ENCODE assay signal across 8 cellular contexts in genomic region chr2:86442642-86443005, GRCh38. TPM values are rescaled to one million over a fixed set of nuclear protein-coding genes. Genes with fewer than 3 reads are reported as not detected.
A peak's percentile ranks its signal among the peaks of the same experiment; 100 is the strongest.
DNase-seq lines count a peak whose midpoint lies in the region; ATAC-seq and TF ChIP-seq lines count a peak whose summit lies in the region.

No MANE protein-coding gene starts in this region.

- DNase-seq in CD4-positive, CD25-positive, alpha-beta regulatory T cell = peak; percentile 71 to 92 (median 77)
- DNase-seq in OCI-LY7 (ENCODE audit: low spot score) = peak; percentile 85
- peak; percentile 64 for DNase-seq in activated T-cell treated with anti-CD3 and anti-CD28 coated beads, Interleukin-2, amount 50 U/mL, for 1 hour
- DNase-seq in stimulated activated CD8-positive, alpha-beta memory T cell treated with anti-CD3 and anti-CD28 coated beads, Interleukin-7, amount 100 ng/mL, for 1 hour (ENCODE audit: low read depth in 2 of 2) = peak; percentile 20 to 35

- no peak for TF ChIP-seq CTCF in OCI-LY7 (conservative IDR thresholded peaks at IDR 0.05; ENCODE audit: low read length)

- ATAC-seq in CD4-positive, CD25-positive, alpha-beta regulatory T cell (ENCODE audit: low read depth in 2 of 2) = peak; percentile 30 to 43
- ATAC-seq in GM19438 (IDR thresholded peaks at IDR 0.05; ENCODE audit: low read depth, unreplicated experiment) (peak; percentile 65), HG03565 (IDR thresholded peaks at IDR 0.05; ENCODE audit: unreplicated experiment) (peak; percentile 60)

- BruUV-seq in OCI-LY7 (replicated peaks; lab: Mats Ljungman, UMichigan) = no TSS peak

- H3K4me1 Mint-ChIP-seq in CD4-positive, CD25-positive, alpha-beta regulatory T cell = peaks cover 32 to 65% (median 49%) of the 10 kb centered on the region in 4 donors

- H3K9me3 ChIP-seq in CD4-positive, CD25-positive, alpha-beta regulatory T cell (ENCODE audit: control insufficient read depth in 2 of 2, low read length in 2 of 2) = peaks cover 26 to 28% of the 10 kb centered on the region in 2 experiments
- H3K9me3 ChIP-seq in OCI-LY7 (ENCODE audit: low read length) = peaks cover 28% of the 10 kb centered on the region
- H3K9me3 ChIP-seq in esophagus (ENCODE audit: control insufficient read depth in 2 of 2, insufficient read depth in 1 of 2, low read depth in 1 of 2, low read length in 1 of 2) = no peaks in the 10 kb centered on the region
- H3K9me3 ChIP-seq in mucosa of stomach (ENCODE audit: control insufficient read depth, low read length) = peaks cover 9% of the 10 kb centered on the region

- H3K9ac ChIP-seq in mucosa of stomach (ENCODE audit: low read length) = peak overlapping the region; percentile 72

- H3K4me3 ChIP-seq in CD4-positive, CD25-positive, alpha-beta regulatory T cell (ENCODE audit: low read depth, low read length) = peak overlapping the region; percentile 97
- peak overlapping the region; percentile 82 for H3K4me3 ChIP-seq in OCI-LY7 (ENCODE audit: low read depth, low read length, poor library complexity, severe bottlenecking)
- H3K4me3 ChIP-seq in esophagus (ENCODE audit: low read depth in 1 of 2, low read length in 2 of 2) = peak overlapping the region; percentile 35 to 79
- H3K4me3 ChIP-seq in mucosa of stomach (ENCODE audit: low read length) = peak overlapping the region; percentile 92

- H3K27ac ChIP-seq in CD4-positive, CD25-positive, alpha-beta regulatory T cell (ENCODE audit: insufficient read depth, low read length, poor library complexity, severe bottlenecking) = peak overlapping the region; percentile 89
- H3K27ac ChIP-seq in OCI-LY7 (ENCODE audit: low read depth, low read length, poor library complexity, severe bottlenecking) (peak overlapping the region; percentile 91), esophagus (ENCODE audit: low read depth in 2 of 2, low read length in 1 of 2) (peak overlapping the region; percentile 99 to 100)

- peak overlapping the region; percentile 98 for H3K4me2 ChIP-seq in OCI-LY7 (ENCODE audit: low read length)

- H3K4me3 Mint-ChIP-seq in CD4-positive, CD25-positive, alpha-beta regulatory T cell = peak overlapping the region; percentile 94 to 99 (median 98)

- peaks cover 14% of the 10 kb centered on the region for H3K27me3 Mint-ChIP-seq in CD4-positive, CD25-positive, alpha-beta regulatory T cell

- peak overlapping the region; percentile 76 for H2AFZ ChIP-seq in OCI-LY7 (ENCODE audit: low read length)

- POLR2A ChIA-PET in OCI-LY7 (lab: Charles Lee) = interaction anchor here (0.6 to 3.1 kb wide), 8 partner anchors 25 to 337 kb away, joined by 3 to 11 read pairs (median 4); partner anchors contain the start of genes POLR1A and PTCD3

- peaks cover 51% of the 10 kb centered on the region; the same call in 1 of the 2 replicates for H3K79me2 ChIP-seq in OCI-LY7 (ENCODE audit: insufficient read depth, low read depth, low read length)

- H3K27me3 ChIP-seq in CD4-positive, CD25-positive, alpha-beta regulatory T cell (ENCODE audit: control insufficient read depth, insufficient read depth, low read length) = no peaks in the 10 kb centered on the region
- no peaks in the 10 kb centered on the region for H3K27me3 ChIP-seq in esophagus (ENCODE audit: control insufficient read depth in 1 of 2, insufficient read depth in 2 of 2, low read length in 2 of 2)
- H3K27me3 ChIP-seq in mucosa of stomach (ENCODE audit: control insufficient read depth, insufficient read depth, low read length) = no peaks in the 10 kb centered on the region

- no peaks in the 10 kb centered on the region for H3K9me2 ChIP-seq in OCI-LY7 (ENCODE audit: insufficient read depth, low read length)

- peaks cover 26% of the 10 kb centered on the region for H3K36me3 Mint-ChIP-seq in CD4-positive, CD25-positive, alpha-beta regulatory T cell

- CTCF ChIA-PET in OCI-LY7 (lab: Charles Lee; ENCODE audit: unreplicated experiment) = interaction anchor here (0.6 kb wide), 1 partner anchor 221 kb away, joined by 3 read pairs; no protein-coding TSS in a partner anchor

- intact Hi-C loops in OCI-LY7 (cut with micrococcal nuclease; ENCODE audit: unreplicated experiment) = loop anchor here (1.0 to 10.0 kb wide), 3 partner anchors 180 to 335 kb away; partner anchors contain the start of genes POLR1A and PTCD3

- peaks cover 56% of the 10 kb centered on the region for H3K4me1 ChIP-seq in CD4-positive, CD25-positive, alpha-beta regulatory T cell (ENCODE audit: control insufficient read depth, insufficient read depth, low read length, poor library complexity, severe bottlenecking)
- H3K4me1 ChIP-seq in OCI-LY7 (ENCODE audit: insufficient read depth, low read length, poor library complexity, severe bottlenecking) (peaks cover 20% of the 10 kb centered on the region), esophagus (ENCODE audit: control insufficient read depth in 2 of 2, insufficient read depth in 2 of 2, low read length in 1 of 2) (peaks cover 3 to 5% of the 10 kb centered on the region in 2 donors), mucosa of stomach (ENCODE audit: control insufficient read depth, insufficient read depth, low read length) (peaks cover 12% of the 10 kb centered on the region)

- H3K27ac Mint-ChIP-seq in CD4-positive, CD25-positive, alpha-beta regulatory T cell = peak overlapping the region; percentile 91 to 96 (median 95)

- H3K36me3 ChIP-seq in CD4-positive, CD25-positive, alpha-beta regulatory T cell (ENCODE audit: control insufficient read depth, insufficient read depth, low read length) = peaks cover 13% of the 10 kb centered on the region
- H3K36me3 ChIP-seq in OCI-LY7 (ENCODE audit: insufficient read depth, low read length) (peaks cover 52% of the 10 kb centered on the region), esophagus (ENCODE audit: control insufficient read depth in 2 of 2, insufficient read depth in 2 of 2, low read length in 1 of 2) (no peaks in the 10 kb centered on the region), mucosa of stomach (ENCODE audit: control insufficient read depth, insufficient read depth, low read length) (no peaks in the 10 kb centered on the region)

- H3K9me3 Mint-ChIP-seq in CD4-positive, CD25-positive, alpha-beta regulatory T cell = peaks cover 0 to 25% (median 9%) of the 10 kb centered on the region in 7 donors

- WGBS in esophagus, 2 donors = 0 to 1% methylated on average over 5 of the region's 5 CpGs

- peaks cover 11% of the 10 kb centered on the region; the same call in 1 of the 2 replicates for H4K20me1 ChIP-seq in OCI-LY7 (ENCODE audit: insufficient read depth, low read length)

RNA-seq across cellular contexts. Expression of gene KDM3A, which starts 1.5 kb away (rescaled TPM):
- 138 TPM for total RNA-seq in CD4-positive, CD25-positive, alpha-beta regulatory T cell
- polyA plus RNA-seq in CD4-positive, CD25-positive, alpha-beta regulatory T cell = 10 to 100 TPM; 22.7 to 32.9 (median 28.5) TPM
- 14.5 and 30.6 TPM in 2 replicates for total RNA-seq in OCI-LY7 (2014; rRNA removed; shearing (Covaris generic))
- total RNA-seq in OCI-LY7 (2022) = 39.5 and 55.7 TPM in 2 replicates
- polyA plus RNA-seq in esophagus = 10 to 100 TPM; 20.4 to 32.3 TPM

Comparison
In these comparisons a context has a peak if more than half of its experiments do, and no peak if none do; other contexts are left out.
1. Peak in every context shown above with its lines: DNase-seq, ATAC-seq, H3K4me3 ChIP-seq and H3K27ac ChIP-seq.
2. DNase-seq: peak in every context shown above with its lines; median percentile 85 in OCI-LY7; 77 in CD4-positive, CD25-positive, alpha-beta regulatory T cell; 64 in activated T-cell treated with anti-CD3 and anti-CD28 coated beads, Interleukin-2, amount 50 U/mL, for 1 hour; 28 in stimulated activated CD8-positive, alpha-beta memory T cell treated with anti-CD3 and anti-CD28 coated beads, Interleukin-7, amount 100 ng/mL, for 1 hour.